Comparison of ENCODE assay signal across 10 cellular contexts in the genomic region with DNA sequence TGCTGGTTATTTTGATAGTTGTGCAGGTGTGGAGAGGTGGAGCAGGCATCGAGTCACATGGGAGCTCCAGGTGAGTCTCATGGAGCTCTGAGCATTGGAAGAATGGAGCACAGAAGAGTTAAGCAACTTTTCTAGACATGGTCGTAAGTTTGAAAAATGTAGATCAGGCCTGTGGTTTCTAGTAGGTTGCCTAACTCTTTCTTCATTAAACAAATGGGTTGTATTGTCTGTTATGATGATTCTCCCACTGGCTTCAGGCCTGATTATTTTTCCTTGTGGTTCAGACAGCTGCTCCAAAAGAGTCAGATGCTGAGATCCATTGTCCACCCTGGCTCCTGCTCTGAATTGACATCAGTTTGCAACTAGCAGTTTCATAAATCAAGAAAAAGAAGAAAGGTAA.
DNase-seq lines count a peak whose midpoint lies in the region; ATAC-seq and TF ChIP-seq lines count a peak whose summit lies in the region.
"Had no signal": no experiment of that assay in that cellular context is flagged by ENCODE, and none has a peak within 500 bp of the region (broad histone marks: within the 10 kb centered on the region; RNA-seq: fewer than 3 reads in every experiment).

No MANE protein-coding gene starts in this region.

- H4K20me1 ChIP-seq in DND-41 (ENCODE audit: insufficient read depth, low read length), result no peaks in the 10 kb centered on the region

- ATAC-seq in DND-41 (ENCODE audit: insufficient read depth, low read depth) (no peak), GM19463 (IDR thresholded peaks at IDR 0.05; ENCODE audit: unreplicated experiment) (no peak)
- ATAC-seq in effector memory CD8-positive, alpha-beta T cell (replicated peaks), result no peak
- no peak for ATAC-seq in natural killer cell treated with Interleukin-12 subunit alpha and Interleukin-12 subunit beta and Interleukin-15 and Interleukin-18, amount 100 ng/mL, for 72 hours
- no peak for ATAC-seq in stimulated activated memory B cell treated with anti-CD40 and anti-IgM and Interleukin-4, amounts not matched to agents 10 μg/mL and 1 μg/mL and 100 μg/mL, for 72 hours

- H3K9me3 ChIP-seq in DND-41 (ENCODE audit: insufficient read depth, low read length, severe bottlenecking), result no peaks in the 10 kb centered on the region
- H3K9me3 ChIP-seq: colonic mucosa had no signal

- H3K27ac Mint-ChIP-seq in effector memory CD8-positive, alpha-beta T cell, result peak overlapping the region; percentile 23 to 97
- H3K27ac Mint-ChIP-seq in natural killer cell treated with Interleukin-12 subunit alpha and Interleukin-12 subunit beta and Interleukin-15 and Interleukin-18, amount 100 ng/mL, for 72 hours, result peak overlapping the region; percentile 88 to 89
- H3K27ac Mint-ChIP-seq in stimulated activated memory B cell treated with anti-CD40 and anti-IgM and Interleukin-4, amounts not matched to agents 10 μg/mL and 1 μg/mL and 100 μg/mL, for 72 hours, result no peak overlapping the region

- H3K79me2 ChIP-seq in DND-41 (ENCODE audit: insufficient read depth, low read length), result peaks cover 25% of the 10 kb centered on the region

- H3K9me3 Mint-ChIP-seq in effector memory CD8-positive, alpha-beta T cell, result no peaks in the 10 kb centered on the region
- no peaks in the 10 kb centered on the region for H3K9me3 Mint-ChIP-seq in natural killer cell treated with Interleukin-12 subunit alpha and Interleukin-12 subunit beta and Interleukin-15 and Interleukin-18, amount 100 ng/mL, for 72 hours
- no peaks in the 10 kb centered on the region for H3K9me3 Mint-ChIP-seq in stimulated activated memory B cell treated with anti-CD40 and anti-IgM and Interleukin-4, amounts not matched to agents 10 μg/mL and 1 μg/mL and 100 μg/mL, for 72 hours

- peak overlapping the region; percentile 46 for H3K9ac ChIP-seq in DND-41 (ENCODE audit: low read depth, low read length)

- H3K36me3 Mint-ChIP-seq in effector memory CD8-positive, alpha-beta T cell (ENCODE audit: insufficient read depth), result peaks cover 9% of the 10 kb centered on the region
- H3K36me3 Mint-ChIP-seq in natural killer cell treated with Interleukin-12 subunit alpha and Interleukin-12 subunit beta and Interleukin-15 and Interleukin-18, amount 100 ng/mL, for 72 hours, result peaks cover 9% of the 10 kb centered on the region
- no peaks in the 10 kb centered on the region for H3K36me3 Mint-ChIP-seq in stimulated activated memory B cell treated with anti-CD40 and anti-IgM and Interleukin-4, amounts not matched to agents 10 μg/mL and 1 μg/mL and 100 μg/mL, for 72 hours

- peaks cover 0 to 10% of the 10 kb centered on the region in 2 donors for H3K27me3 Mint-ChIP-seq in effector memory CD8-positive, alpha-beta T cell
- peaks cover 2 to 12% of the 10 kb centered on the region in 2 donors for H3K27me3 Mint-ChIP-seq in natural killer cell treated with Interleukin-12 subunit alpha and Interleukin-12 subunit beta and Interleukin-15 and Interleukin-18, amount 100 ng/mL, for 72 hours
- H3K27me3 Mint-ChIP-seq in stimulated activated memory B cell treated with anti-CD40 and anti-IgM and Interleukin-4, amounts not matched to agents 10 μg/mL and 1 μg/mL and 100 μg/mL, for 72 hours, result peaks cover 8% of the 10 kb centered on the region

- DNase-seq in DND-41 (no peak), NOMO-1 treated with dmso at 0.1 percent for 144 hours (lab: John Stamatoyannopoulos, UW; ENCODE audit: unreplicated experiment) (peak; percentile 57), DMS53 treated with DMSO at 0.1 percent for 48 hours (lab: John Stamatoyannopoulos, UW; ENCODE audit: unreplicated experiment) (no peak), NCI-H345 (lab: John Stamatoyannopoulos, UW) (no peak)
- no peak for DNase-seq in effector memory CD8-positive, alpha-beta T cell
- DNase-seq in natural killer cell treated with Interleukin-12 subunit alpha and Interleukin-12 subunit beta and Interleukin-15 and Interleukin-18, amount 100 ng/mL, for 72 hours (ENCODE audit: low spot score), result no peak
- DNase-seq: colonic mucosa, NCI-H2029 had no signal

- peak overlapping the region; percentile 61; the same call in 1 of the 2 replicates for H3K4me2 ChIP-seq in DND-41 (ENCODE audit: insufficient read depth, low read length)

- no peaks in the 10 kb centered on the region for H3K27me3 ChIP-seq in DND-41 (ENCODE audit: insufficient read depth, low read length, poor library complexity)
- H3K27me3 ChIP-seq: colonic mucosa had no signal

- H3K27ac ChIP-seq in DND-41 (ENCODE audit: low read length), result peak overlapping the region; percentile 88
- H3K27ac ChIP-seq: colonic mucosa had no signal

- peaks cover 5 to 21% of the 10 kb centered on the region in 2 donors for H3K4me1 Mint-ChIP-seq in effector memory CD8-positive, alpha-beta T cell (ENCODE audit: low read depth in 2 of 2)
- H3K4me1 Mint-ChIP-seq in natural killer cell treated with Interleukin-12 subunit alpha and Interleukin-12 subunit beta and Interleukin-15 and Interleukin-18, amount 100 ng/mL, for 72 hours (ENCODE audit: low read depth in 2 of 2), result peaks cover 72 to 75% of the 10 kb centered on the region in 2 donors
- peaks cover 7% of the 10 kb centered on the region for H3K4me1 Mint-ChIP-seq in stimulated activated memory B cell treated with anti-CD40 and anti-IgM and Interleukin-4, amounts not matched to agents 10 μg/mL and 1 μg/mL and 100 μg/mL, for 72 hours

- H2AFZ ChIP-seq in DND-41 (ENCODE audit: low read depth, low read length), result no peak overlapping the region

- H3K4me1 ChIP-seq in DND-41 (ENCODE audit: insufficient read depth, low read length), result peaks cover 83% of the 10 kb centered on the region
- H3K4me1 ChIP-seq: colonic mucosa had no signal

- H3K4me3 Mint-ChIP-seq in effector memory CD8-positive, alpha-beta T cell, result peak overlapping the region in 1 of 2 donors; percentile 74
- H3K4me3 Mint-ChIP-seq in natural killer cell treated with Interleukin-12 subunit alpha and Interleukin-12 subunit beta and Interleukin-15 and Interleukin-18, amount 100 ng/mL, for 72 hours, result peak overlapping the region; percentile 75
- H3K4me3 Mint-ChIP-seq in stimulated activated memory B cell treated with anti-CD40 and anti-IgM and Interleukin-4, amounts not matched to agents 10 μg/mL and 1 μg/mL and 100 μg/mL, for 72 hours, result no peak overlapping the region

- TF ChIP-seq CTCF in DND-41 (IDR thresholded peaks at IDR 0.05; ENCODE audit: borderline replicate concordance, extremely low read depth, low read length, poor library complexity, severe bottlenecking), result no peak

- no peak overlapping the region for H3K4me3 ChIP-seq in DND-41 (ENCODE audit: low read depth in 1 of 2, low read length in 2 of 2)
- H3K4me3 ChIP-seq: colonic mucosa had no signal

- peaks cover 26% of the 10 kb centered on the region for H3K36me3 ChIP-seq in DND-41 (ENCODE audit: insufficient read depth, low read length)
- H3K36me3 ChIP-seq: colonic mucosa had no signal
